Comparison of ENCODE assay signal across 28 cellular contexts in genomic region chr6:138272543-138273305, GRCh38. TPM values are rescaled to one million over a fixed set of nuclear protein-coding genes. Genes with fewer than 3 reads are reported as not detected.
"Had no signal": no experiment of that assay in that cellular context is flagged by ENCODE, and none has a peak within 500 bp of the region (broad histone marks: within the 10 kb centered on the region; RNA-seq: fewer than 3 reads in every experiment).

No MANE protein-coding gene starts in this region.

- DNase-seq: activated CD4-positive, alpha-beta memory T cell treated with anti-CD3 and anti-CD28 coated beads for 36 hours; activated CD4-positive, alpha-beta T cell treated with anti-CD3 and anti-CD28 coated beads for 36 hours; activated gamma-delta T cell treated with Interleukin-2 at 50 U/mL for 16 hours; activated T-cell treated with anti-CD3 and anti-CD28 coated beads for 4 hours; body of pancreas; central memory CD4-positive, alpha-beta T cell; colonic mucosa; endodermal cell; erythroblast; islet precursor cell; left colon; lower lobe of right lung; right cardiac atrium; stimulated activated CD4-positive, alpha-beta T cell treated with anti-CD3 and anti-CD28 coated beads, Interleukin-15, amount 100 ng/mL, for 24 hours; stimulated activated CD4-positive, alpha-beta T cell treated with anti-CD3 and anti-CD28 coated beads, Interleukin-2, amount 100 ng/mL, for 48 hours; stimulated activated naive CD8-positive, alpha-beta T cell treated with anti-CD3 and anti-CD28 coated beads, Interleukin-15, amount 100 ng/mL, for 72 hours; SW 1271 had no signal

- H3K36me3 ChIP-seq: adrenal gland, colonic mucosa, lower lobe of right lung, prostate gland had no signal

- H3K4me3 ChIP-seq: adrenal gland, body of pancreas, colonic mucosa, lower lobe of right lung, prostate gland, skin epidermis had no signal

- H3K9me3 ChIP-seq: adrenal gland, body of pancreas, colonic mucosa, lower lobe of right lung, prostate gland had no signal

- ATAC-seq: activated CD4-positive, alpha-beta T cell treated with anti-CD3 and anti-CD28 coated beads for 36 hours; activated naive CD4-positive, alpha-beta T cell treated with anti-CD3 and anti-CD28 coated beads, Interleukin-2, amount 50 U/mL, for 72 hours; body of pancreas; left colon; right cardiac atrium; stimulated activated naive CD8-positive, alpha-beta T cell treated with anti-CD3 and anti-CD28 coated beads, Interleukin-15, amount 100 ng/mL, for 72 hours; WTC11 had no signal

- H3K27ac ChIP-seq: adrenal gland, body of pancreas, colonic mucosa, lower lobe of right lung, prostate gland, skin epidermis had no signal

- H3K4me1 ChIP-seq: adrenal gland, colonic mucosa, lower lobe of right lung, prostate gland had no signal

- H3K27me3 ChIP-seq: body of pancreas, colonic mucosa had no signal

RNA-seq across cellular contexts. Expression of gene PBOV1, which starts 54.4 kb away (rescaled TPM):
- total RNA-seq: activated CD4-positive, alpha-beta memory T cell treated with anti-CD3 and anti-CD28 coated beads for 36 hours; activated CD4-positive, alpha-beta T cell treated with anti-CD3 and anti-CD28 coated beads for 36 hours; activated naive CD4-positive, alpha-beta T cell treated with anti-CD3 and anti-CD28 coated beads, Interleukin-2, amount 50 U/mL, for 72 hours; activated T-helper 1 cell treated with anti-CD3 and anti-CD28 coated beads, Interleukin-12 subunit alpha, Interleukin-12 subunit beta, Interleukin-2, Interleukin-4 antibody, amounts not matched to agents 30 ng/mL and 10 ng/mL and 1 ng/mL, durations not matched to agents 14 hours and 24 hours and 36 hours; adrenal gland; body of pancreas; colonic mucosa; endodermal cell; left colon; lower lobe of right lung; mononuclear cell; neural crest cell; osteoblast; prostate gland; right cardiac atrium; T-helper 2 cell treated with Interferon-gamma antibody and Interleukin-4, amounts not matched to agents 100 ng/mL and 5 ng/mL, for 36 hours; temporal lobe; WTC11 had no signal
